9 cellular contexts compared by ENCODE assay signal in genomic region chr1:198641506-198641905, GRCh38. TPM values are rescaled to one million over a fixed set of nuclear protein-coding genes. Genes with fewer than 3 reads are reported as not detected.
A peak's percentile ranks its signal among the peaks of the same experiment; 100 is the strongest.
DNase-seq lines count a peak whose midpoint lies in the region; ATAC-seq and TF ChIP-seq lines count a peak whose summit lies in the region.
"Had no signal": no experiment of that assay in that cellular context is flagged by ENCODE, and none has a peak within 500 bp of the region (broad histone marks: within the 10 kb centered on the region; RNA-seq: fewer than 3 reads in every experiment).

No MANE protein-coding gene starts in this region.

- ATAC-seq in HG02938 (IDR thresholded peaks at IDR 0.05; ENCODE audit: unreplicated experiment), result peak; percentile 52
- peak; percentile 92 for ATAC-seq in RWPE2 (ENCODE audit: low read depth)

- TF ChIP-seq CTCF in RWPE2 (IDR thresholded peaks at IDR 0.05; ENCODE audit: poor library complexity, severe bottlenecking), result no peak

- H4K8ac ChIP-seq in mesendoderm (ENCODE audit: low read depth, low read length), result no peak overlapping the region

- H3K27ac ChIP-seq in RWPE2 (ENCODE audit: poor library complexity, severe bottlenecking) (peak overlapping the region; percentile 39), mesendoderm (ENCODE audit: low read depth, low read length) (no peak overlapping the region)
- H3K27ac ChIP-seq: 22Rv1 had no signal

- no CpG with 5 or more reads among the region's 2 CpGs for WGBS in mesendoderm (ENCODE audit: extremely low coverage, insufficient coverage, low lambda C conversion rate)

- no peak overlapping the region for H4K5ac ChIP-seq in mesendoderm (ENCODE audit: low read length)

- H3K18ac ChIP-seq in mesendoderm (ENCODE audit: low read length), result no peak overlapping the region

- no peaks in the 10 kb centered on the region; the same call in 1 of the 2 replicates for H3K36me3 ChIP-seq in RWPE2 (ENCODE audit: low read depth)
- H3K36me3 ChIP-seq in mesendoderm (ENCODE audit: control insufficient read depth, insufficient read depth, low read length), result no peaks in the 10 kb centered on the region

- no peak overlapping the region for H2AK5ac ChIP-seq in mesendoderm (ENCODE audit: low read length)

- no peaks in the 10 kb centered on the region for H3K79me2 ChIP-seq in mesendoderm (ENCODE audit: control insufficient read depth, insufficient read depth, low read length)

- H3K9me3 ChIP-seq in RWPE2 (ENCODE audit: severe bottlenecking), result no peaks in the 10 kb centered on the region

- peaks cover 13% of the 10 kb centered on the region for H3K4me1 ChIP-seq in RWPE2 (ENCODE audit: insufficient read depth, poor library complexity, severe bottlenecking)
- H3K4me1 ChIP-seq in mesendoderm (ENCODE audit: control insufficient read depth, low read depth, low read length), result no peaks in the 10 kb centered on the region

- no peak overlapping the region for H3K23ac ChIP-seq in mesendoderm (ENCODE audit: low read length)

- H3K27me3 ChIP-seq in RWPE2 (ENCODE audit: insufficient read depth, poor library complexity, severe bottlenecking) (no peaks in the 10 kb centered on the region), mesendoderm (ENCODE audit: insufficient read depth, low read length, poor library complexity) (no peaks in the 10 kb centered on the region)

- no peak overlapping the region for H3K56ac ChIP-seq in mesendoderm (ENCODE audit: low read length)

- H2BK15ac ChIP-seq in mesendoderm (replicated peaks; ENCODE audit: low read depth), result no peak overlapping the region

- H3K4me3 ChIP-seq in RWPE2 (ENCODE audit: severe bottlenecking) (no peak overlapping the region), mesendoderm (ENCODE audit: low read length) (no peak overlapping the region)

- no peak overlapping the region for H3K4me2 ChIP-seq in mesendoderm (ENCODE audit: low read length)

- H3K79me1 ChIP-seq in mesendoderm (ENCODE audit: low read length), result no peaks in the 10 kb centered on the region

- H2BK5ac ChIP-seq in mesendoderm (ENCODE audit: low read length), result no peak overlapping the region

- no peak overlapping the region for H2BK120ac ChIP-seq in mesendoderm (ENCODE audit: low read depth, low read length)

- no peak overlapping the region for H3K9ac ChIP-seq in mesendoderm (ENCODE audit: low read length)

- DNase-seq in NCI-H82 (lab: John Stamatoyannopoulos, UW) (peak; percentile 11), NCI-H82 treated with DMSO at 0.1 percent for 48 hours (lab: John Stamatoyannopoulos, UW; ENCODE audit: unreplicated experiment) (no peak), RWPE2 (ENCODE audit: low spot score) (no peak), mesendoderm (peak; percentile 4), NCI-H1105 treated with DMSO at 0.1 percent for 48 hours (lab: John Stamatoyannopoulos, UW) (no peak), AG20443 (ENCODE audit: low spot score) (no peak), activated gamma-delta T cell (lab: John Stamatoyannopoulos, UW) (no peak)

- no peak overlapping the region for H3K4ac ChIP-seq in mesendoderm (ENCODE audit: low read depth, low read length)

RNA-seq across cellular contexts. Expression of gene PTPRC, which starts 2.7 kb away (rescaled TPM):
- not detected for polyA plus RNA-seq in mesendoderm (2013, experiment 1 of 2)
- under 0.01 TPM for polyA plus RNA-seq in mesendoderm (2013, experiment 2 of 2)

Comparison
In these comparisons a context has a peak if more than half of its experiments do, and no peak if none do; other contexts are left out.
1. DNase-seq: peak in NCI-H82 (single experiment) and mesendoderm (single experiment); none in NCI-H82 treated with DMSO at 0.1 percent for 48 hours (single experiment), RWPE2 (single experiment), NCI-H1105 treated with DMSO at 0.1 percent for 48 hours (single experiment), AG20443 (single experiment) and activated gamma-delta T cell (single experiment).